Comparison of ENCODE assay signal across 29 cellular contexts in genomic region chr13:113468029-113468428, GRCh38.
"Had no signal": no experiment of that assay in that cellular context is flagged by ENCODE, and none has a peak within 500 bp of the region (broad histone marks: within the 10 kb centered on the region; RNA-seq: fewer than 3 reads in every experiment).

No MANE protein-coding gene starts in this region.

- H3K27ac ChIP-seq: brain microvascular endothelial cell, cardiac muscle cell, SK-N-MC, WERI-Rb-1 had no signal

- H3K27ac Mint-ChIP-seq: activated naive CD4-positive, alpha-beta T cell treated with anti-CD3 and anti-CD28 coated beads for 36 hours; activated naive CD8-positive, alpha-beta T cell; T-cell had no signal

- H3K4me3 ChIP-seq: cardiac muscle cell, MG63, SK-N-MC had no signal

- FAIRE-seq: astrocyte had no signal

- H3K27me3 Mint-ChIP-seq: activated naive CD8-positive, alpha-beta T cell; T-cell had no signal

- H3K4me3 Mint-ChIP-seq: activated naive CD4-positive, alpha-beta T cell treated with anti-CD3 and anti-CD28 coated beads for 36 hours; activated naive CD8-positive, alpha-beta T cell; activated T-cell treated with anti-CD3 and anti-CD28 coated beads, Interleukin-2, amount 50 U/mL, for 4 hours; T-cell had no signal

- H3K27me3 ChIP-seq: brain microvascular endothelial cell, cardiac muscle cell, MG63 had no signal

- H3K9me3 ChIP-seq: MG63 had no signal

- ATAC-seq: activated T-cell treated with anti-CD3 and anti-CD28 coated beads, Interleukin-2, amount 50 U/mL, for 4 hours; Panc1; T-cell had no signal

- DNase-seq: activated CD4-positive, alpha-beta T cell treated with anti-CD3 and anti-CD28 coated beads for 48 hours; activated CD4-positive, alpha-beta T cell treated with anti-CD3 and anti-CD28 coated beads, Interleukin-2, amount 50 U/mL, for 4 hours; activated CD4-positive, CD25-positive, alpha-beta regulatory T cell treated with anti-CD3 and anti-CD28 coated beads, Interleukin-2, amount 50 U/mL, for 72 hours; activated CD8-positive, alpha-beta memory T cell treated with anti-CD3 and anti-CD28 coated beads for 24 hours; activated effector memory CD4-positive, alpha-beta T cell treated with anti-CD3 and anti-CD28 coated beads, Interleukin-2, amount 50 U/mL, for 16 hours; activated naive CD4-positive, alpha-beta T cell treated with anti-CD3 and anti-CD28 coated beads for 36 hours; activated T-cell treated with anti-CD3 and anti-CD28 coated beads, Interleukin-2, amount 50 U/mL, for 4 hours; amygdala; brain microvascular endothelial cell; MG63; MV-4-11; NCI-H1092 treated with DMSO at 0.1 percent for 48 hours; NCI-H1417 treated with DMSO at 0.1 percent for 48 hours; NCI-H1694; NCI-H2029; NCI-H2107; NCI-H2171 treated with DMSO at 0.1 percent for 48 hours; NCI-H226; NCI-H510A; NK-92 treated with Interleukin-12 subunit alpha and Interleukin-12 subunit beta, amount 100 ng/mL, for 24 hours; OCI-M1; RPMI8226; T-cell had no signal

- H3K9me3 Mint-ChIP-seq: activated naive CD4-positive, alpha-beta T cell treated with anti-CD3 and anti-CD28 coated beads for 36 hours; activated T-cell treated with anti-CD3 and anti-CD28 coated beads, Interleukin-2, amount 50 U/mL, for 4 hours; T-cell had no signal
